1 cellular context compared by ENCODE assay signal in the genomic region with DNA sequence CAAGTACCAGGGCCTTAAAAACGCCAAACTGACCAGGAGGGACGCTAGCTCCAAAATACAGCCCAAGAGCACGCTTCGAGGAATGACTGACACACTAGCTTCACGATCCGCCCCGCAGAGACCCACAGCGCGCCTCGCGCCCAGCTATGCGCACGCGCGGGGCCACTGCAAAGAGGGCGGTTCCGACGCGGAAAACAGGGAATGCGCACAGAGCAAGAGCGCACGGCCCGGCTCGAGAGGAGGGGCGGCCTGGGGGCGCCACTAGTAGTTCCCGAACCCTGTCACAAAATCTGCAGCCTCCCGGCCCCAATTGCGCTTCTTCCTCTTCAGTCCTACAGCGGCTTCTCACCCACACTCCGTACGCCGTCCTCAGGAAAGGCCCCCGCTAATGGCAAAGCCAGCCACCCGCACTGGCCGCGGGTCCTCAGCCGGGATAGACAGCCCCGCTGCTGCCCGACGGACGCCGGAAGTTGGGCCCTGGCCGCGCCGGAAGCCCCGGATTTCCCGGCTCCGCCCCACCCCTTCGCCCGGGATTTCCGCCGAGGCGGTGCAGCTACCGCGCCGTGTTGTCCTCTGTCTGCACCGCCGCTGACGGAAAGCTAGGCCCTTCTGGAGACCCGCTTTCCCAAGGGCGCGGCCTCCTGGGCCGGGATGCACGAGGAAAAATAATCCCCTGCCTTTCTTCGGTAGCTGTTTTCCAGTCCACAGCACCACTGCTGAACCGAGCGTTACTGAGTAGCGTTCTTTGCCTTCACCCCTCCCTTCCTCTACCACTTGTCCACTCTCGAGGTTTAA.
TF ChIP-seq lines count a peak whose summit lies in the region.

Gene HDHD2, minus strand, starts transcription at position 472 of the 795 bp plus-strand sequence. CDS start 14,061 bp downstream, outside the sequence.

TF ChIP-seq in HepG2, 621 proteins besides CTCF, POLR2A, EP300 and RAD21 (continued from another document and continues in another):
- TF ChIP-seq, protein P1, sequence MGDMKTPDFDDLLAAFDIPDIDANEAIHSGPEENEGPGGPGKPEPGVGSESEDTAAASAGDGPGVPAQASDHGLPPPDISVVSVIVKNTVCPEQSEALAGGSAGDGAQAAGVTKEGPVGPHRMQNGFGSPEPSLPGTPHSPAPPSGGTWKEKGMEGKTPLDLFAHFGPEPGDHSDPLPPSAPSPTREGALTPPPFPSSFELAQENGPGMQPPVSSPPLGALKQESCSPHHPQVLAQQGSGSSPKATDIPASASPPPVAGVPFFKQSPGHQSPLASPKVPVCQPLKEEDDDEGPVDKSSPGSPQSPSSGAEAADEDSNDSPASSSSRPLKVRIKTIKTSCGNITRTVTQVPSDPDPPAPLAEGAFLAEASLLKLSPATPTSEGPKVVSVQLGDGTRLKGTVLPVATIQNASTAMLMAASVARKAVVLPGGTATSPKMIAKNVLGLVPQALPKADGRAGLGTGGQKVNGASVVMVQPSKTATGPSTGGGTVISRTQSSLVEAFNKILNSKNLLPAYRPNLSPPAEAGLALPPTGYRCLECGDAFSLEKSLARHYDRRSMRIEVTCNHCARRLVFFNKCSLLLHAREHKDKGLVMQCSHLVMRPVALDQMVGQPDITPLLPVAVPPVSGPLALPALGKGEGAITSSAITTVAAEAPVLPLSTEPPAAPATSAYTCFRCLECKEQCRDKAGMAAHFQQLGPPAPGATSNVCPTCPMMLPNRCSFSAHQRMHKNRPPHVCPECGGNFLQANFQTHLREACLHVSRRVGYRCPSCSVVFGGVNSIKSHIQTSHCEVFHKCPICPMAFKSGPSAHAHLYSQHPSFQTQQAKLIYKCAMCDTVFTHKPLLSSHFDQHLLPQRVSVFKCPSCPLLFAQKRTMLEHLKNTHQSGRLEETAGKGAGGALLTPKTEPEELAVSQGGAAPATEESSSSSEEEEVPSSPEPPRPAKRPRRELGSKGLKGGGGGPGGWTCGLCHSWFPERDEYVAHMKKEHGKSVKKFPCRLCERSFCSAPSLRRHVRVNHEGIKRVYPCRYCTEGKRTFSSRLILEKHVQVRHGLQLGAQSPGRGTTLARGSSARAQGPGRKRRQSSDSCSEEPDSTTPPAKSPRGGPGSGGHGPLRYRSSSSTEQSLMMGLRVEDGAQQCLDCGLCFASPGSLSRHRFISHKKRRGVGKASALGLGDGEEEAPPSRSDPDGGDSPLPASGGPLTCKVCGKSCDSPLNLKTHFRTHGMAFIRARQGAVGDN (CRISPR knock-in tag; IDR thresholded peaks at IDR 0.05): peak; percentile 97
- TF ChIP-seq ZNF292 (CRISPR knock-in tag; IDR thresholded peaks at IDR 0.05; ENCODE audit: borderline replicate concordance, low read depth) (no peak), GTF2F1 (IDR thresholded peaks at IDR 0.05; ENCODE audit: low read length) (no peak), ZNF354B (CRISPR knock-in tag; IDR thresholded peaks at IDR 0.05) (no peak), HDAC1 (CRISPR knock-in tag; IDR thresholded peaks at IDR 0.05) (peak; percentile 74), ZNF557 (CRISPR knock-in tag; IDR thresholded peaks at IDR 0.05) (no peak), BRF2 (CRISPR knock-in tag; IDR thresholded peaks at IDR 0.05) (peak; percentile 75; the same call in 1 of the 2 replicates), ZNF597 (CRISPR knock-in tag; IDR thresholded peaks at IDR 0.05) (no peak), ZBTB21 (CRISPR knock-in tag; IDR thresholded peaks at IDR 0.05) (no peak), ZNF24 (IDR thresholded peaks at IDR 0.05) (no peak), ZBTB1 (CRISPR knock-in tag; IDR thresholded peaks at IDR 0.05; ENCODE audit: borderline replicate concordance) (no peak), SNAI1 (CRISPR knock-in tag; IDR thresholded peaks at IDR 0.05; ENCODE audit: borderline replicate concordance) (peak; percentile 88; the same call in 1 of the 2 replicates), ZNF451 (CRISPR knock-in tag; IDR thresholded peaks at IDR 0.05) (peak; percentile 85), TRAFD1 (CRISPR knock-in tag; IDR thresholded peaks at IDR 0.05; ENCODE audit: borderline replicate concordance) (0 out of 2 replicates have a peak, but pooled peaks have one; percentile 34)
- TF ChIP-seq, protein P2, sequence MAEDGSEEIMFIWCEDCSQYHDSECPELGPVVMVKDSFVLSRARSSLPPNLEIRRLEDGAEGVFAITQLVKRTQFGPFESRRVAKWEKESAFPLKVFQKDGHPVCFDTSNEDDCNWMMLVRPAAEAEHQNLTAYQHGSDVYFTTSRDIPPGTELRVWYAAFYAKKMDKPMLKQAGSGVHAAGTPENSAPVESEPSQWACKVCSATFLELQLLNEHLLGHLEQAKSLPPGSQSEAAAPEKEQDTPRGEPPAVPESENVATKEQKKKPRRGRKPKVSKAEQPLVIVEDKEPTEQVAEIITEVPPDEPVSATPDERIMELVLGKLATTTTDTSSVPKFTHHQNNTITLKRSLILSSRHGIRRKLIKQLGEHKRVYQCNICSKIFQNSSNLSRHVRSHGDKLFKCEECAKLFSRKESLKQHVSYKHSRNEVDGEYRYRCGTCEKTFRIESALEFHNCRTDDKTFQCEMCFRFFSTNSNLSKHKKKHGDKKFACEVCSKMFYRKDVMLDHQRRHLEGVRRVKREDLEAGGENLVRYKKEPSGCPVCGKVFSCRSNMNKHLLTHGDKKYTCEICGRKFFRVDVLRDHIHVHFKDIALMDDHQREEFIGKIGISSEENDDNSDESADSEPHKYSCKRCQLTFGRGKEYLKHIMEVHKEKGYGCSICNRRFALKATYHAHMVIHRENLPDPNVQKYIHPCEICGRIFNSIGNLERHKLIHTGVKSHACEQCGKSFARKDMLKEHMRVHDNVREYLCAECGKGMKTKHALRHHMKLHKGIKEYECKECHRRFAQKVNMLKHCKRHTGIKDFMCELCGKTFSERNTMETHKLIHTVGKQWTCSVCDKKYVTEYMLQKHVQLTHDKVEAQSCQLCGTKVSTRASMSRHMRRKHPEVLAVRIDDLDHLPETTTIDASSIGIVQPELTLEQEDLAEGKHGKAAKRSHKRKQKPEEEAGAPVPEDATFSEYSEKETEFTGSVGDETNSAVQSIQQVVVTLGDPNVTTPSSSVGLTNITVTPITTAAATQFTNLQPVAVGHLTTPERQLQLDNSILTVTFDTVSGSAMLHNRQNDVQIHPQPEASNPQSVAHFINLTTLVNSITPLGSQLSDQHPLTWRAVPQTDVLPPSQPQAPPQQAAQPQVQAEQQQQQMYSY (CRISPR knock-in tag; IDR thresholded peaks at IDR 0.05): no peak
- TF ChIP-seq, protein P3, sequence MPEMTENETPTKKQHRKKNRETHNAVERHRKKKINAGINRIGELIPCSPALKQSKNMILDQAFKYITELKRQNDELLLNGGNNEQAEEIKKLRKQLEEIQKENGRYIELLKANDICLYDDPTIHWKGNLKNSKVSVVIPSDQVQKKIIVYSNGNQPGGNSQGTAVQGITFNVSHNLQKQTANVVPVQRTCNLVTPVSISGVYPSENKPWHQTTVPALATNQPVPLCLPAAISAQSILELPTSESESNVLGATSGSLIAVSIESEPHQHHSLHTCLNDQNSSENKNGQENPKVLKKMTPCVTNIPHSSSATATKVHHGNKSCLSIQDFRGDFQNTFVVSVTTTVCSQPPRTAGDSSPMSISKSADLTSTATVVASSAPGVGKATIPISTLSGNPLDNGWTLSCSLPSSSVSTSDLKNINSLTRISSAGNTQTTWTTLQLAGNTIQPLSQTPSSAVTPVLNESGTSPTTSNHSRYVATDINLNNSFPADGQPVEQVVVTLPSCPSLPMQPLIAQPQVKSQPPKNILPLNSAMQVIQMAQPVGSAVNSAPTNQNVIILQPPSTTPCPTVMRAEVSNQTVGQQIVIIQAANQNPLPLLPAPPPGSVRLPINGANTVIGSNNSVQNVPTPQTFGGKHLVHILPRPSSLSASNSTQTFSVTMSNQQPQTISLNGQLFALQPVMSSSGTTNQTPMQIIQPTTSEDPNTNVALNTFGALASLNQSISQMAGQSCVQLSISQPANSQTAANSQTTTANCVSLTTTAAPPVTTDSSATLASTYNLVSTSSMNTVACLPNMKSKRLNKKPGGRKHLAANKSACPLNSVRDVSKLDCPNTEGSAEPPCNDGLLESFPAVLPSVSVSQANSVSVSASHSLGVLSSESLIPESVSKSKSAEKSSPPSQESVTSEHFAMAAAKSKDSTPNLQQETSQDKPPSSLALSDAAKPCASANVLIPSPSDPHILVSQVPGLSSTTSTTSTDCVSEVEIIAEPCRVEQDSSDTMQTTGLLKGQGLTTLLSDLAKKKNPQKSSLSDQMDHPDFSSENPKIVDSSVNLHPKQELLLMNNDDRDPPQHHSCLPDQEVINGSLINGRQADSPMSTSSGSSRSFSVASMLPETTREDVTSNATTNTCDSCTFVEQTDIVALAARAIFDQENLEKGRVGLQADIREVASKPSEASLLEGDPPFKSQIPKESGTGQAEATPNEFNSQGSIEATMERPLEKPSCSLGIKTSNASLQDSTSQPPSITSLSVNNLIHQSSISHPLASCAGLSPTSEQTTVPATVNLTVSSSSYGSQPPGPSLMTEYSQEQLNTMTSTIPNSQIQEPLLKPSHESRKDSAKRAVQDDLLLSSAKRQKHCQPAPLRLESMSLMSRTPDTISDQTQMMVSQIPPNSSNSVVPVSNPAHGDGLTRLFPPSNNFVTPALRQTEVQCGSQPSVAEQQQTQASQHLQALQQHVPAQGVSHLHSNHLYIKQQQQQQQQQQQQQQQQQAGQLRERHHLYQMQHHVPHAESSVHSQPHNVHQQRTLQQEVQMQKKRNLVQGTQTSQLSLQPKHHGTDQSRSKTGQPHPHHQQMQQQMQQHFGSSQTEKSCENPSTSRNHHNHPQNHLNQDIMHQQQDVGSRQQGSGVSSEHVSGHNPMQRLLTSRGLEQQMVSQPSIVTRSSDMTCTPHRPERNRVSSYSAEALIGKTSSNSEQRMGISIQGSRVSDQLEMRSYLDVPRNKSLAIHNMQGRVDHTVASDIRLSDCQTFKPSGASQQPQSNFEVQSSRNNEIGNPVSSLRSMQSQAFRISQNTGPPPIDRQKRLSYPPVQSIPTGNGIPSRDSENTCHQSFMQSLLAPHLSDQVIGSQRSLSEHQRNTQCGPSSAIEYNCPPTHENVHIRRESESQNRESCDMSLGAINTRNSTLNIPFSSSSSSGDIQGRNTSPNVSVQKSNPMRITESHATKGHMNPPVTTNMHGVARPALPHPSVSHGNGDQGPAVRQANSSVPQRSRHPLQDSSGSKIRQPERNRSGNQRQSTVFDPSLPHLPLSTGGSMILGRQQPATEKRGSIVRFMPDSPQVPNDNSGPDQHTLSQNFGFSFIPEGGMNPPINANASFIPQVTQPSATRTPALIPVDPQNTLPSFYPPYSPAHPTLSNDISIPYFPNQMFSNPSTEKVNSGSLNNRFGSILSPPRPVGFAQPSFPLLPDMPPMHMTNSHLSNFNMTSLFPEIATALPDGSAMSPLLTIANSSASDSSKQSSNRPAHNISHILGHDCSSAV (CRISPR knock-in tag; IDR thresholded peaks at IDR 0.05; ENCODE audit: borderline replicate concordance): no peak
- TF ChIP-seq, protein P4, sequence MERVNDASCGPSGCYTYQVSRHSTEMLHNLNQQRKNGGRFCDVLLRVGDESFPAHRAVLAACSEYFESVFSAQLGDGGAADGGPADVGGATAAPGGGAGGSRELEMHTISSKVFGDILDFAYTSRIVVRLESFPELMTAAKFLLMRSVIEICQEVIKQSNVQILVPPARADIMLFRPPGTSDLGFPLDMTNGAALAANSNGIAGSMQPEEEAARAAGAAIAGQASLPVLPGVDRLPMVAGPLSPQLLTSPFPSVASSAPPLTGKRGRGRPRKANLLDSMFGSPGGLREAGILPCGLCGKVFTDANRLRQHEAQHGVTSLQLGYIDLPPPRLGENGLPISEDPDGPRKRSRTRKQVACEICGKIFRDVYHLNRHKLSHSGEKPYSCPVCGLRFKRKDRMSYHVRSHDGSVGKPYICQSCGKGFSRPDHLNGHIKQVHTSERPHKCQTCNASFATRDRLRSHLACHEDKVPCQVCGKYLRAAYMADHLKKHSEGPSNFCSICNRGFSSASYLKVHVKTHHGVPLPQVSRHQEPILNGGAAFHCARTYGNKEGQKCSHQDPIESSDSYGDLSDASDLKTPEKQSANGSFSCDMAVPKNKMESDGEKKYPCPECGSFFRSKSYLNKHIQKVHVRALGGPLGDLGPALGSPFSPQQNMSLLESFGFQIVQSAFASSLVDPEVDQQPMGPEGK (CRISPR knock-in tag; IDR thresholded peaks at IDR 0.05): peak; percentile 67; the same call in 1 of the 2 replicates
